ENCODE assay signal across 37 cellular contexts in the genomic region with DNA sequence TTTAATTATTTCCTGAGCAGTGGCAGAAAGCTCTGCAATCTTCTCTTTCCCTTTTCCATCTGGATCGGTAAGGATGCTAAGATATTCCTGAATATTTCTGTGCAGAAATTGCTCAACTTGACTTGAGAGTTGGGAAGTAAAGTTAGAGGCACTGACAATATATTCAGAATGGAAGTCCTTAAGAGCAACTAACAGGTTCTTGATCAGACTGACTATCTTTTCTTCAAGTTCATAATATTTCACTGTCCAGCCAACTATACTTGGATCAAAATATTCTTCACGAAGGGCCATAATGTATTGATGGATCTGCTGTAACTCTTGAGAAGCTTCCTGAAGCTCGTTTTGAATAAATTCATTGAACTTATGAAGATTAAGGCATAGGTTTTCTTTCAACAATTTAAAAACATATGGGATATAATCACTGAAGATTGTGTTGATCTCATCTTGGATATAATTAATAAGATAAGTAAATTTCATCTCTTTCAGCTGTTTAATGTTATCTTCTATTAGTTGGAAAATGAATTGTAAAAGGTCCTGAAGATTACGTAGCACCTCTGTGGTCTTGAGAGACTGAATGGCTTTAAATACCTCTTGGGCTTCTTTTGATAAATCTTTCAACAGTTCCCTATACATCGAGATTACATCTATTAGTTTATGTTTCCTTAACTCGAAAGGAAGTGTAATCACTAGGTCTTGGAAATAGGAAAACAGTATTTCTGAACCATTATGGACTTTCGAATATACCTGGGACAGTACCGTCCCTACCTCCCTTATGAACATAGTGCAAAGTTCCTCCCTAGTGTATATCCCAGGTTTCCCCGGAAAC. TPM values are rescaled to one million over a fixed set of nuclear protein-coding genes. Genes with fewer than 3 reads are reported as not detected.
"Had no signal": no experiment of that assay in that cellular context is flagged by ENCODE, and none has a peak within 500 bp of the region (broad histone marks: within the 10 kb centered on the region; RNA-seq: fewer than 3 reads in every experiment).

No MANE protein-coding gene starts in this region.

- H3K9ac ChIP-seq: KMS-11 had no signal

- H3K36me3 ChIP-seq: MG63 had no signal

- DNase-seq: Karpas-422, Kasumi-1, MG63, MM.1S, MV-4-11, NCI-H1048, NCI-H1092, NCI-H1092 treated with DMSO at 0.1 percent for 48 hours, NCI-H1105, NCI-H1105 treated with DMSO at 0.1 percent for 48 hours, NCI-H1417 treated with DMSO at 0.1 percent for 48 hours, NCI-H1436, NCI-H1436 treated with DMSO at 0.1 percent for 48 hours, NCI-H146, NCI-H1694, NCI-H1694 treated with DMSO at 0.1 percent for 48 hours, NCI-H187, NCI-H187 treated with DMSO at 0.1 percent for 48 hours, NCI-H1930, NCI-H2029, NCI-H2029 treated with DMSO at 0.1 percent for 48 hours, NCI-H2081 treated with DMSO at 0.1 percent for 48 hours, NCI-H2107, NCI-H2171, NCI-H2171 treated with DMSO at 0.1 percent for 48 hours, NCI-H2227 treated with DMSO at 0.1 percent for 48 hours, NCI-H226, NCI-H345, NCI-H446, NCI-H446 treated with DMSO at 0.1 percent for 48 hours, NCI-H510A, NCI-H510A treated with DMSO at 0.1 percent for 48 hours had no signal

- H3K9me3 ChIP-seq: MG63 had no signal

- H3K4me2 ChIP-seq: KMS-11 had no signal

- H3K27ac ChIP-seq: KMS-11 had no signal

- H3K4me3 ChIP-seq: MG63 had no signal

RNA-seq across cellular contexts. Expression of a gene that starts 41.7 kb away (rescaled TPM):
- total RNA-seq: LHCN-M2, M059J, MCF 10A, NCI-H460 had no signal
